Comparison of ENCODE assay signal across 1 cellular context in genomic region chr10:15370741-15371701, GRCh38.
TF ChIP-seq lines count a peak whose summit lies in the region.

Gene FAM171A1, minus strand, starts transcription at chr10:15371289. Its CDS starts 237 bp downstream, at chr10:15371052.

TF ChIP-seq in K562, 482 proteins besides CTCF, POLR2A, EP300 and RAD21 (continued from another document and continues in another):
- TF ChIP-seq, protein P1, sequence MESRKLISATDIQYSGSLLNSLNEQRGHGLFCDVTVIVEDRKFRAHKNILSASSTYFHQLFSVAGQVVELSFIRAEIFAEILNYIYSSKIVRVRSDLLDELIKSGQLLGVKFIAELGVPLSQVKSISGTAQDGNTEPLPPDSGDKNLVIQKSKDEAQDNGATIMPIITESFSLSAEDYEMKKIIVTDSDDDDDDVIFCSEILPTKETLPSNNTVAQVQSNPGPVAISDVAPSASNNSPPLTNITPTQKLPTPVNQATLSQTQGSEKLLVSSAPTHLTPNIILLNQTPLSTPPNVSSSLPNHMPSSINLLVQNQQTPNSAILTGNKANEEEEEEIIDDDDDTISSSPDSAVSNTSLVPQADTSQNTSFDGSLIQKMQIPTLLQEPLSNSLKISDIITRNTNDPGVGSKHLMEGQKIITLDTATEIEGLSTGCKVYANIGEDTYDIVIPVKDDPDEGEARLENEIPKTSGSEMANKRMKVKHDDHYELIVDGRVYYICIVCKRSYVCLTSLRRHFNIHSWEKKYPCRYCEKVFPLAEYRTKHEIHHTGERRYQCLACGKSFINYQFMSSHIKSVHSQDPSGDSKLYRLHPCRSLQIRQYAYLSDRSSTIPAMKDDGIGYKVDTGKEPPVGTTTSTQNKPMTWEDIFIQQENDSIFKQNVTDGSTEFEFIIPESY (CRISPR knock-in tag; IDR thresholded peaks at IDR 0.05) = 0 out of 2 replicates have a peak, but pooled peaks have one; percentile 49
- TF ChIP-seq ZNF408 (CRISPR knock-in tag; IDR thresholded peaks at IDR 0.05; ENCODE audit: low read depth) = no peak
- peak; percentile 73; the same call in 1 of the 2 replicates for TF ChIP-seq ZBTB7A (IDR thresholded peaks at IDR 0.05; ENCODE audit: borderline replicate concordance, control insufficient read depth, low read depth, low read length)
- TF ChIP-seq MTA3 (IDR thresholded peaks at IDR 0.05; ENCODE audit: borderline replicate concordance) = no peak
- TF ChIP-seq, protein P2, sequence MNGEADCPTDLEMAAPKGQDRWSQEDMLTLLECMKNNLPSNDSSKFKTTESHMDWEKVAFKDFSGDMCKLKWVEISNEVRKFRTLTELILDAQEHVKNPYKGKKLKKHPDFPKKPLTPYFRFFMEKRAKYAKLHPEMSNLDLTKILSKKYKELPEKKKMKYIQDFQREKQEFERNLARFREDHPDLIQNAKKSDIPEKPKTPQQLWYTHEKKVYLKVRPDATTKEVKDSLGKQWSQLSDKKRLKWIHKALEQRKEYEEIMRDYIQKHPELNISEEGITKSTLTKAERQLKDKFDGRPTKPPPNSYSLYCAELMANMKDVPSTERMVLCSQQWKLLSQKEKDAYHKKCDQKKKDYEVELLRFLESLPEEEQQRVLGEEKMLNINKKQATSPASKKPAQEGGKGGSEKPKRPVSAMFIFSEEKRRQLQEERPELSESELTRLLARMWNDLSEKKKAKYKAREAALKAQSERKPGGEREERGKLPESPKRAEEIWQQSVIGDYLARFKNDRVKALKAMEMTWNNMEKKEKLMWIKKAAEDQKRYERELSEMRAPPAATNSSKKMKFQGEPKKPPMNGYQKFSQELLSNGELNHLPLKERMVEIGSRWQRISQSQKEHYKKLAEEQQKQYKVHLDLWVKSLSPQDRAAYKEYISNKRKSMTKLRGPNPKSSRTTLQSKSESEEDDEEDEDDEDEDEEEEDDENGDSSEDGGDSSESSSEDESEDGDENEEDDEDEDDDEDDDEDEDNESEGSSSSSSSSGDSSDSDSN (IDR thresholded peaks at IDR 0.05; ENCODE audit: borderline replicate concordance in 1 of 2, low read depth in 2 of 2, low read length in 2 of 2) = no peak
- TF ChIP-seq MAZ (CRISPR knock-in tag; conservative IDR thresholded peaks at IDR 0.05 in 1 of 2, IDR thresholded peaks at IDR 0.05 in 1 of 2) = no peak
- no peak for TF ChIP-seq PML (IDR thresholded peaks at IDR 0.05; ENCODE audit: low read length)
- TF ChIP-seq ZKSCAN1 (IDR thresholded peaks at IDR 0.05; ENCODE audit: low read depth, low read length) = no peak
- TF ChIP-seq ZNF764 (CRISPR knock-in tag; IDR thresholded peaks at IDR 0.05; ENCODE audit: low read depth) = no peak
- TF ChIP-seq ZNF639 (CRISPR knock-in tag; conservative IDR thresholded peaks at IDR 0.05 in 1 of 2, IDR thresholded peaks at IDR 0.05 in 1 of 2) = peak in 1 of 2 experiments; percentile 52; a peak in 2 of 4 replicates
- TF ChIP-seq ZNF253 (CRISPR knock-in tag; conservative IDR thresholded peaks at IDR 0.05) = no peak
- TF ChIP-seq THAP7 (CRISPR knock-in tag; IDR thresholded peaks at IDR 0.05) = no peak
- no peak for TF ChIP-seq DPF2 (IDR thresholded peaks at IDR 0.05)
- TF ChIP-seq, protein P3, sequence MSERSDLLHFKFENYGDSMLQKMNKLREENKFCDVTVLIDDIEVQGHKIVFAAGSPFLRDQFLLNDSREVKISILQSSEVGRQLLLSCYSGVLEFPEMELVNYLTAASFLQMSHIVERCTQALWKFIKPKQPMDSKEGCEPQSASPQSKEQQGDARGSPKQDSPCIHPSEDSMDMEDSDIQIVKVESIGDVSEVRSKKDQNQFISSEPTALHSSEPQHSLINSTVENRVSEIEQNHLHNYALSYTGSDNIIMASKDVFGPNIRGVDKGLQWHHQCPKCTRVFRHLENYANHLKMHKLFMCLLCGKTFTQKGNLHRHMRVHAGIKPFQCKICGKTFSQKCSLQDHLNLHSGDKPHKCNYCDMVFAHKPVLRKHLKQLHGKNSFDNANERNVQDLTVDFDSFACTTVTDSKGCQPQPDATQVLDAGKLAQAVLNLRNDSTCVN (CRISPR knock-in tag; IDR thresholded peaks at IDR 0.05) = no peak
- no peak for TF ChIP-seq ZNF165 (CRISPR knock-in tag; IDR thresholded peaks at IDR 0.05; ENCODE audit: borderline replicate concordance)
- no peak for TF ChIP-seq ZKSCAN3 (CRISPR knock-in tag; IDR thresholded peaks at IDR 0.05)
- TF ChIP-seq ZNF311 (CRISPR knock-in tag; IDR thresholded peaks at IDR 0.05) = no peak
- TF ChIP-seq TAF1 (IDR thresholded peaks at IDR 0.05; ENCODE audit: control insufficient read depth, extremely low read depth, insufficient read depth, low read length, severe bottlenecking) = no peak
- TF ChIP-seq CBX5 (IDR thresholded peaks at IDR 0.05; ENCODE audit: borderline replicate concordance, low read depth) = no peak
- no peak for TF ChIP-seq SMARCB1 (IDR thresholded peaks at IDR 0.05; ENCODE audit: insufficient read length, low read depth)
- TF ChIP-seq, protein P4, sequence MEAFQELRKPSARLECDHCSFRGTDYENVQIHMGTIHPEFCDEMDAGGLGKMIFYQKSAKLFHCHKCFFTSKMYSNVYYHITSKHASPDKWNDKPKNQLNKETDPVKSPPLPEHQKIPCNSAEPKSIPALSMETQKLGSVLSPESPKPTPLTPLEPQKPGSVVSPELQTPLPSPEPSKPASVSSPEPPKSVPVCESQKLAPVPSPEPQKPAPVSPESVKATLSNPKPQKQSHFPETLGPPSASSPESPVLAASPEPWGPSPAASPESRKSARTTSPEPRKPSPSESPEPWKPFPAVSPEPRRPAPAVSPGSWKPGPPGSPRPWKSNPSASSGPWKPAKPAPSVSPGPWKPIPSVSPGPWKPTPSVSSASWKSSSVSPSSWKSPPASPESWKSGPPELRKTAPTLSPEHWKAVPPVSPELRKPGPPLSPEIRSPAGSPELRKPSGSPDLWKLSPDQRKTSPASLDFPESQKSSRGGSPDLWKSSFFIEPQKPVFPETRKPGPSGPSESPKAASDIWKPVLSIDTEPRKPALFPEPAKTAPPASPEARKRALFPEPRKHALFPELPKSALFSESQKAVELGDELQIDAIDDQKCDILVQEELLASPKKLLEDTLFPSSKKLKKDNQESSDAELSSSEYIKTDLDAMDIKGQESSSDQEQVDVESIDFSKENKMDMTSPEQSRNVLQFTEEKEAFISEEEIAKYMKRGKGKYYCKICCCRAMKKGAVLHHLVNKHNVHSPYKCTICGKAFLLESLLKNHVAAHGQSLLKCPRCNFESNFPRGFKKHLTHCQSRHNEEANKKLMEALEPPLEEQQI (IDR thresholded peaks at IDR 0.05) = no peak
- TF ChIP-seq MITF (IDR thresholded peaks at IDR 0.05) = no peak
- no peak for TF ChIP-seq BRD9 (IDR thresholded peaks at IDR 0.05; ENCODE audit: low read depth, partially characterized antibody)
- no peak for TF ChIP-seq BMI1 (IDR thresholded peaks at IDR 0.05; ENCODE audit: low read length)
- TF ChIP-seq SP1 (CRISPR knock-in tag; IDR thresholded peaks at IDR 0.05) = no peak
- no peak for TF ChIP-seq ILF3 (IDR thresholded peaks at IDR 0.05; ENCODE audit: borderline replicate concordance)
- no peak for TF ChIP-seq CCAR2 (IDR thresholded peaks at IDR 0.05; ENCODE audit: low read depth, low read length)
- TF ChIP-seq SRF (CRISPR knock-in tag; IDR thresholded peaks at IDR 0.05) = no peak
- TF ChIP-seq, protein P5, sequence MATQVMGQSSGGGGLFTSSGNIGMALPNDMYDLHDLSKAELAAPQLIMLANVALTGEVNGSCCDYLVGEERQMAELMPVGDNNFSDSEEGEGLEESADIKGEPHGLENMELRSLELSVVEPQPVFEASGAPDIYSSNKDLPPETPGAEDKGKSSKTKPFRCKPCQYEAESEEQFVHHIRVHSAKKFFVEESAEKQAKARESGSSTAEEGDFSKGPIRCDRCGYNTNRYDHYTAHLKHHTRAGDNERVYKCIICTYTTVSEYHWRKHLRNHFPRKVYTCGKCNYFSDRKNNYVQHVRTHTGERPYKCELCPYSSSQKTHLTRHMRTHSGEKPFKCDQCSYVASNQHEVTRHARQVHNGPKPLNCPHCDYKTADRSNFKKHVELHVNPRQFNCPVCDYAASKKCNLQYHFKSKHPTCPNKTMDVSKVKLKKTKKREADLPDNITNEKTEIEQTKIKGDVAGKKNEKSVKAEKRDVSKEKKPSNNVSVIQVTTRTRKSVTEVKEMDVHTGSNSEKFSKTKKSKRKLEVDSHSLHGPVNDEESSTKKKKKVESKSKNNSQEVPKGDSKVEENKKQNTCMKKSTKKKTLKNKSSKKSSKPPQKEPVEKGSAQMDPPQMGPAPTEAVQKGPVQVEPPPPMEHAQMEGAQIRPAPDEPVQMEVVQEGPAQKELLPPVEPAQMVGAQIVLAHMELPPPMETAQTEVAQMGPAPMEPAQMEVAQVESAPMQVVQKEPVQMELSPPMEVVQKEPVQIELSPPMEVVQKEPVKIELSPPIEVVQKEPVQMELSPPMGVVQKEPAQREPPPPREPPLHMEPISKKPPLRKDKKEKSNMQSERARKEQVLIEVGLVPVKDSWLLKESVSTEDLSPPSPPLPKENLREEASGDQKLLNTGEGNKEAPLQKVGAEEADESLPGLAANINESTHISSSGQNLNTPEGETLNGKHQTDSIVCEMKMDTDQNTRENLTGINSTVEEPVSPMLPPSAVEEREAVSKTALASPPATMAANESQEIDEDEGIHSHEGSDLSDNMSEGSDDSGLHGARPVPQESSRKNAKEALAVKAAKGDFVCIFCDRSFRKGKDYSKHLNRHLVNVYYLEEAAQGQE (CRISPR knock-in tag; IDR thresholded peaks at IDR 0.05; ENCODE audit: low read depth) = no peak
- TF ChIP-seq CUX1 (CRISPR knock-in tag; IDR thresholded peaks at IDR 0.05) = no peak
- no peak for TF ChIP-seq POLR2AphosphoS5 (IDR thresholded peaks at IDR 0.05; ENCODE audit: control insufficient read depth, insufficient read depth, low read depth, low read length)
- TF ChIP-seq SRSF9 (IDR thresholded peaks at IDR 0.05; ENCODE audit: borderline replicate concordance, low read depth, low read length) = no peak
- TF ChIP-seq ESRRA (IDR thresholded peaks at IDR 0.05; ENCODE audit: borderline replicate concordance, low read depth) = no peak
- TF ChIP-seq ARNT (IDR thresholded peaks at IDR 0.05) = no peak
- no peak for TF ChIP-seq BHLHE40 (IDR thresholded peaks at IDR 0.05; ENCODE audit: low read length)
